In the genomic region with DNA sequence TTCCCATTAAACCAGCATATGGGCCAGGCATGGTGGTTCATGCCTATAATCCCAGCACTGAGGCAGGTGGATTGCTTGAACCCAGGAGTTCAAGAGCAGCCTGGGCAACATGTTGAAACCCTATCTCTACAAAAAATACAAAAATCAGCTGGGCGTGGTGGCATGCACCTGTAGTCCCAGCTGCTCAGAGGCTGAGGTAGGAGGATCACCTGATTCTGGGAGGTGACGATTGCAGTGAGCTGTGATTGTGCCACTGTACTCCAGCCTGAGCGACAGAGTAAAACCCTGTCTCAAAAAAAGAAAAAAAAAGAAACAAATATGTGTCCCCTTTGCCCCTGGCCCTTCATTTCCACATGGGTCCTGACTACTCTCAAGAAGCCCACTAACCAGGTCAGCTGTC, we compare ENCODE assay signal across 27 cellular contexts. TPM values are rescaled to one million over a fixed set of nuclear protein-coding genes. Genes with fewer than 3 reads are reported as not detected.
"Had no signal": no experiment of that assay in that cellular context is flagged by ENCODE, and none has a peak within 500 bp of the region (broad histone marks: within the 10 kb centered on the region; RNA-seq: fewer than 3 reads in every experiment).

No MANE protein-coding gene starts in this region.

- H3K4me1 Mint-ChIP-seq: natural killer cell, nephron progenitor cell had no signal

- H3K9me3 Mint-ChIP-seq: mesothelial cell of epicardium; naive B cell; natural killer cell; nephron progenitor cell; stimulated activated memory B cell treated with anti-CD40 and anti-IgM and Interleukin-4, amounts not matched to agents 10 μg/mL and 1 μg/mL and 100 μg/mL, for 72 hours; stimulated activated naive CD8-positive, alpha-beta T cell treated with anti-CD3 and anti-CD28 coated beads, Interleukin-15, amount 100 ng/mL, for 72 hours; type B pancreatic cell had no signal

- ATAC-seq: natural killer cell; right lobe of liver; stimulated activated memory B cell treated with anti-CD40 and anti-IgM and Interleukin-4, amounts not matched to agents 10 μg/mL and 1 μg/mL and 100 μg/mL, for 72 hours; stimulated activated naive CD8-positive, alpha-beta T cell treated with anti-CD3 and anti-CD28 coated beads, Interleukin-15, amount 100 ng/mL, for 72 hours had no signal

- H3K4me2 ChIP-seq: smooth muscle cell had no signal

- H3K4me3 Mint-ChIP-seq: mesothelial cell of epicardium; natural killer cell; nephron progenitor cell; stimulated activated memory B cell treated with anti-CD40 and anti-IgM and Interleukin-4, amounts not matched to agents 10 μg/mL and 1 μg/mL and 100 μg/mL, for 72 hours; stimulated activated naive CD8-positive, alpha-beta T cell treated with anti-CD3 and anti-CD28 coated beads, Interleukin-15, amount 100 ng/mL, for 72 hours; type B pancreatic cell had no signal

- H3K36me3 Mint-ChIP-seq: mesothelial cell of epicardium; naive B cell; natural killer cell; stimulated activated memory B cell treated with anti-CD40 and anti-IgM and Interleukin-4, amounts not matched to agents 10 μg/mL and 1 μg/mL and 100 μg/mL, for 72 hours; type B pancreatic cell had no signal

- H3K27ac Mint-ChIP-seq: mesothelial cell of epicardium; natural killer cell; nephron progenitor cell; progenitor cell of endocrine pancreas; stimulated activated memory B cell treated with anti-CD40 and anti-IgM and Interleukin-4, amounts not matched to agents 10 μg/mL and 1 μg/mL and 100 μg/mL, for 72 hours; type B pancreatic cell had no signal

- H3K27me3 Mint-ChIP-seq: stimulated activated memory B cell treated with anti-CD40 and anti-IgM and Interleukin-4, amounts not matched to agents 10 μg/mL and 1 μg/mL and 100 μg/mL, for 72 hours; stimulated activated naive CD8-positive, alpha-beta T cell treated with anti-CD3 and anti-CD28 coated beads, Interleukin-15, amount 100 ng/mL, for 72 hours had no signal

- H3K36me3 ChIP-seq: left ventricle myocardium inferior, ovary, right atrium auricular region, right lobe of liver, uterus had no signal

- H3K4me1 ChIP-seq: left ventricle myocardium inferior, right atrium auricular region, right lobe of liver, tibial nerve, uterus had no signal

- H3K9me3 ChIP-seq: left ventricle myocardium inferior, ovary, right atrium auricular region, right lobe of liver, tibial nerve, uterus had no signal

- H3K27me3 ChIP-seq: ovary, right atrium auricular region, right lobe of liver, tibial nerve, uterus had no signal

- H3K4me3 ChIP-seq: left ventricle myocardium inferior, lung, ovary, right atrium auricular region, right lobe of liver, smooth muscle cell, tibial nerve, uterus had no signal

- DNase-seq: islet precursor cell; left ventricle myocardium inferior; mesendoderm; naive B cell; natural killer cell; nephron progenitor cell; ovary; right lobe of liver; stimulated activated CD4-positive, alpha-beta T cell treated with anti-CD3 and anti-CD28 coated beads, Interleukin-1b, Interleukin-23, amount 100 ng/mL, for 48 hours; stimulated activated CD4-positive, alpha-beta T cell treated with anti-CD3 and anti-CD28 coated beads, Interleukin-2, amount 100 ng/mL, for 48 hours; stimulated activated CD4-positive, alpha-beta T cell treated with anti-CD3 and anti-CD28 coated beads, Interleukin-4, amount 100 ng/mL, for 4 hours; stimulated activated CD8-positive, alpha-beta memory T cell treated with anti-CD3 and anti-CD28 coated beads, Interleukin-4, amount 100 ng/mL, for 48 hours; stimulated activated naive CD4-positive, alpha-beta T cell treated with Interleukin-2 at 50 U/mL for 16 hours; stimulated activated naive CD8-positive, alpha-beta T cell treated with anti-CD3 and anti-CD28 coated beads, Interleukin-15, amount 100 ng/mL, for 72 hours; substantia nigra; uterus had no signal

- H3K27ac ChIP-seq: left ventricle myocardium inferior, ovary, right atrium auricular region, right lobe of liver, tibial nerve, uterus had no signal

RNA-seq across cellular contexts. Expression of a gene that starts 16.8 kb away (rescaled TPM):
- total RNA-seq: left ventricle myocardium inferior, mononuclear cell, natural killer cell, pulmonary artery endothelial cell, skeletal muscle tissue had no signal
